In genomic region chr3:169634618-169635236, GRCh38 we compare ENCODE assay signal across 15 cellular contexts. TPM values are rescaled to one million over a fixed set of nuclear protein-coding genes. Genes with fewer than 3 reads are reported as not detected.
DNase-seq lines count a peak whose midpoint lies in the region; ATAC-seq and TF ChIP-seq lines count a peak whose summit lies in the region.
"Had no signal": no experiment of that assay in that cellular context is flagged by ENCODE, and none has a peak within 500 bp of the region (broad histone marks: within the 10 kb centered on the region; RNA-seq: fewer than 3 reads in every experiment).

No MANE protein-coding gene starts in this region.

- intact Hi-C loops in mucosa of descending colon (cut with DNase I, micrococcal nuclease): no loop called here

- ATAC-seq in mucosa of descending colon: peak; percentile 89
- no peak for ATAC-seq in GM18519 (IDR thresholded peaks at IDR 0.05; ENCODE audit: low FRiP score, unreplicated experiment)
- no peak for ATAC-seq in HG03457 (IDR thresholded peaks at IDR 0.05; ENCODE audit: unreplicated experiment)
- ATAC-seq: psoas muscle had no signal

- peaks cover 13% of the 10 kb centered on the region for H3K27me3 ChIP-seq in adipocyte (replicated peaks; ENCODE audit: control insufficient read depth, insufficient read depth, low read length)

- H3K4me3 ChIP-seq in adipocyte (ENCODE audit: low read length) (no peak overlapping the region), mucosa of descending colon (no peak overlapping the region)
- H3K4me3 ChIP-seq: psoas muscle had no signal

- DNase-seq in DMS153 treated with DMSO at 0.1 percent for 48 hours (lab: John Stamatoyannopoulos, UW; ENCODE audit: unreplicated experiment) (peak; percentile 61), NCI-H1105 (lab: John Stamatoyannopoulos, UW) (peak; percentile 19), adipocyte (ENCODE audit: low read depth) (peak; percentile 12), mucosa of descending colon (peak; percentile 77 to 90 (median 79)), cerebellum (ENCODE audit: low spot score) (no peak), NCI-H774 (lab: John Stamatoyannopoulos, UW) (no peak)
- DNase-seq: activated naive CD4-positive, alpha-beta T cell treated with Interleukin-2 at 50 U/mL for 16 hours; kidney; NCI-H1694; NK-92 treated with Interleukin-12 subunit alpha and Interleukin-12 subunit beta, amount 100 ng/mL, for 24 hours; psoas muscle; stimulated activated CD4-positive, alpha-beta T cell treated with anti-CD3 and anti-CD28 coated beads, Interleukin-1b, Interleukin-23, amount 100 ng/mL, for 48 hours; WERI-Rb-1 had no signal

- no peak for TF ChIP-seq CTCF in mucosa of descending colon (IDR thresholded peaks at IDR 0.05)

- H3K9me3 ChIP-seq in adipocyte (ENCODE audit: control insufficient read depth, low read length): no peaks in the 10 kb centered on the region
- no peaks in the 10 kb centered on the region for H3K9me3 ChIP-seq in mucosa of descending colon
- H3K9me3 ChIP-seq: psoas muscle had no signal

- no peaks in the 10 kb centered on the region for H3K36me3 ChIP-seq in adipocyte (ENCODE audit: control insufficient read depth, insufficient read depth, low read length, severe bottlenecking)
- H3K36me3 ChIP-seq in mucosa of descending colon (ENCODE audit: low read depth): no peaks in the 10 kb centered on the region
- H3K36me3 ChIP-seq: WERI-Rb-1 had no signal

- no peak overlapping the region for H3K9ac ChIP-seq in adipocyte (ENCODE audit: low read length)

- H3K4me1 ChIP-seq in adipocyte (ENCODE audit: control insufficient read depth, insufficient read depth, low read length) (no peaks in the 10 kb centered on the region), mucosa of descending colon (ENCODE audit: low read depth) (peaks cover 4% of the 10 kb centered on the region)
- H3K4me1 ChIP-seq: psoas muscle had no signal

RNA-seq across cellular contexts. Expression of gene MECOM, which starts 28.8 kb away (rescaled TPM):
- total RNA-seq in mucosa of descending colon (100 to 1,000 TPM in 1 of 3 donors, 10 to 100 TPM in 2; 39.8 to 105 (median 90.5) TPM), cerebellum (7.2 TPM)

Comparison
In these comparisons a context has a peak if more than half of its experiments do, and no peak if none do; other contexts are left out.
1. DNase-seq: peak in DMS153 treated with DMSO at 0.1 percent for 48 hours (single experiment), NCI-H1105 (single experiment), adipocyte (single experiment) and mucosa of descending colon (3 of 3); none in cerebellum (single experiment) and NCI-H774 (single experiment).